Comparison of ENCODE assay signal across 22 cellular contexts in genomic region chr6:17677602-17678001, GRCh38.
"Had no signal": no experiment of that assay in that cellular context is flagged by ENCODE, and none has a peak within 500 bp of the region (broad histone marks: within the 10 kb centered on the region; RNA-seq: fewer than 3 reads in every experiment).

No MANE protein-coding gene starts in this region.

- DNase-seq: activated effector memory CD4-positive, alpha-beta T cell treated with anti-CD3 and anti-CD28 coated beads, Interleukin-2, amount 50 U/mL, for 16 hours; activated T-cell treated with anti-CD3 and anti-CD28 coated beads, Interleukin-2, amount 50 U/mL, for 48 hours; adrenal gland; effector CD8-positive, alpha-beta T cell; esophagus squamous epithelium; heart right ventricle; kidney glomerular epithelial cell; mesenchymal stem cell; mucosa of descending colon; naive thymus-derived CD4-positive, alpha-beta T cell; pancreas; stimulated activated CD4-positive, alpha-beta T cell treated with anti-CD3 and anti-CD28 coated beads, Interleukin-4, amount 100 ng/mL, for 24 hours; stimulated activated naive CD4-positive, alpha-beta T cell treated with Interleukin-2 at 50 U/mL for 16 hours; T-helper 1 cell; T1000; thyroid gland had no signal

- H3K4me3 Mint-ChIP-seq: activated naive CD4-positive, alpha-beta T cell treated with anti-CD3 and anti-CD28 coated beads, Interleukin-2, amount 50 U/mL, for 24 hours; dendritic cell treated with granulocyte-macrophage colony-stimulating factor and Interleukin-4, amounts not matched to agents 40 ng/mL and 50 ng/mL, for 4 days had no signal

- H3K9me3 Mint-ChIP-seq: activated naive CD4-positive, alpha-beta T cell treated with anti-CD3 and anti-CD28 coated beads, Interleukin-2, amount 50 U/mL, for 24 hours; dendritic cell treated with granulocyte-macrophage colony-stimulating factor and Interleukin-4, amounts not matched to agents 40 ng/mL and 50 ng/mL, for 4 days; naive thymus-derived CD4-positive, alpha-beta T cell had no signal

- H3K9me3 ChIP-seq: adrenal gland, esophagus squamous epithelium, heart right ventricle, mucosa of descending colon, neutrophil, pancreas, thyroid gland had no signal

- H3K4me1 ChIP-seq: esophagus squamous epithelium had no signal

- H3K27ac Mint-ChIP-seq: activated naive CD4-positive, alpha-beta T cell treated with anti-CD3 and anti-CD28 coated beads, Interleukin-2, amount 50 U/mL, for 24 hours; dendritic cell treated with granulocyte-macrophage colony-stimulating factor and Interleukin-4, amounts not matched to agents 40 ng/mL and 50 ng/mL, for 4 days had no signal

- H3K27me3 Mint-ChIP-seq: activated naive CD4-positive, alpha-beta T cell treated with anti-CD3 and anti-CD28 coated beads, Interleukin-2, amount 50 U/mL, for 24 hours; dendritic cell treated with granulocyte-macrophage colony-stimulating factor and Interleukin-4, amounts not matched to agents 40 ng/mL and 50 ng/mL, for 4 days; naive thymus-derived CD4-positive, alpha-beta T cell had no signal

- H3K27me3 ChIP-seq: adrenal gland, esophagus squamous epithelium, heart right ventricle, neutrophil, pancreas, thyroid gland had no signal

- ATAC-seq: activated CD4-positive, CD25-positive, alpha-beta regulatory T cell treated with anti-CD3 and anti-CD28 coated beads, Interleukin-2, amount 50 U/mL, for 24 hours; heart right ventricle; mucosa of descending colon; naive thymus-derived CD4-positive, alpha-beta T cell; pancreas; sciatic nerve; SK-N-SH treated with all-trans-retinoic acid at 6 μM for 48 hours had no signal

- H3K4me3 ChIP-seq: adrenal gland, esophagus squamous epithelium, heart right ventricle, mucosa of descending colon, pancreas, thyroid gland had no signal

- H3K27ac ChIP-seq: adrenal gland, esophagus squamous epithelium, heart right ventricle, neutrophil, pancreas, thyroid gland had no signal
